18 cellular contexts compared by ENCODE assay signal in the genomic region with DNA sequence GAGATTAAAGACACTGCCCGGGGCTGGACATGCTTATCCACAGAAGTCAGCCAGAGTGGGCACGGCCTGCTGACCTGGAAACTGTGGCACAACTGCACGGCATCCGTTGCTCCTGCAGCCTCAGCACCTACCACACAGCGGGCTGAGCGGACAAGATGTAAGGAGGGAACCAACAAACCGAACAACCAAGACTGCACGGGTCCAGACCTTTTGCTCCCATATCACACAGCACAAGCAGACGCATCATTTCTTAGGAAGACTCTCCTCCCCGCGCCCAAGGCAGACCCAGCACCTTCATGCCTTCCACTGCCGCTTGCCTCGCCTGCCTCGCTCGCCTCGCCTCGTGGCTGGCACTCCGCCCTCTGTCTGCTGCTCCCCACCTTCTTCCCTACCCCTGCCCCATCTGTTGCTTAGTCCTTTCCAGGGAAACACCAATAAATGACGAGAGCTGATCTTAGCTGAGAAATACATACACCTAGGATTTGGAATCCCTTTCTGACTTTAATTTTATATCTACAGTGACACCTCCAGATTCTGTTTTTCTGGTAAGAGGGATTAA.
DNase-seq lines count a peak whose midpoint lies in the region; ATAC-seq and TF ChIP-seq lines count a peak whose summit lies in the region.
"Had no signal": no experiment of that assay in that cellular context is flagged by ENCODE, and none has a peak within 500 bp of the region (broad histone marks: within the 10 kb centered on the region; RNA-seq: fewer than 3 reads in every experiment).

No MANE protein-coding gene starts in this region.

- H3K36me3 ChIP-seq in mesodermal cell (ENCODE audit: control insufficient read depth, insufficient read depth, low read length), result peaks cover 56% of the 10 kb centered on the region

- 87 to 93% methylated on average over 14 to 18 of the region's 19 CpGs for WGBS in mesodermal cell (ENCODE audit: insufficient coverage in 2 of 2), 2 experiments

- ATAC-seq in HG03432 (IDR thresholded peaks at IDR 0.05; ENCODE audit: unreplicated experiment), result no peak
- ATAC-seq: HepG2 had no signal

- no peaks in the 10 kb centered on the region for H3K27me3 Mint-ChIP-seq in nephron progenitor cell (ENCODE audit: low read depth, poor library complexity)

- H3K9me3 Mint-ChIP-seq in nephron progenitor cell, result peaks cover 18% of the 10 kb centered on the region

- peak overlapping the region; percentile 52 for H3K27ac ChIP-seq in mesodermal cell (ENCODE audit: low read depth, low read length, severe bottlenecking)

- peaks cover 43% of the 10 kb centered on the region for H3K4me1 ChIP-seq in mesodermal cell (ENCODE audit: control insufficient read depth, insufficient read depth, low read length, poor library complexity, severe bottlenecking)

- H3K4me3 ChIP-seq in mesodermal cell (ENCODE audit: extremely low read depth, insufficient read depth, low read length, poor library complexity, severe bottlenecking), result no peak overlapping the region

- H3K9me3 ChIP-seq in mesodermal cell (ENCODE audit: control insufficient read depth, low read length), result peaks cover 7% of the 10 kb centered on the region
- H3K9me3 ChIP-seq: BE2C had no signal

- H3K4me3 Mint-ChIP-seq in nephron progenitor cell, result no peak overlapping the region
- H3K4me3 Mint-ChIP-seq: activated CD4-positive, alpha-beta memory T cell treated with anti-CD3 and anti-CD28 coated beads, Interleukin-2, amount 10 ng/mL, durations not matched to agents 7 days and 5 days; immature natural killer cell; memory B cell had no signal

- TF ChIP-seq CTCF in nephron progenitor cell (IDR thresholded peaks at IDR 0.05), result no peak

- peaks cover 68% of the 10 kb centered on the region for H3K36me3 Mint-ChIP-seq in nephron progenitor cell (ENCODE audit: low read depth)

- peak; percentile 89 for DNase-seq in DMS 273 (lab: John Stamatoyannopoulos, UW; ENCODE audit: unreplicated experiment)
- peak; percentile 50 for DNase-seq in NCI-H1694 (lab: John Stamatoyannopoulos, UW)
- DNase-seq in cerebellar cortex (ENCODE audit: low spot score), result peak; percentile 85
- DNase-seq in A172 (ENCODE audit: low spot score), result no peak
- DNase-seq in NCI-H1048 (lab: John Stamatoyannopoulos, UW), result no peak
- DNase-seq in nephron progenitor cell, result no peak
- DNase-seq: activated CD4-positive, alpha-beta memory T cell treated with anti-CD3 and anti-CD28 coated beads, Interleukin-2, amount 10 ng/mL, durations not matched to agents 7 days and 5 days; amygdala; BE2C; DMS79; immature natural killer cell; nucleus accumbens; small intestine; stimulated activated naive CD4-positive, alpha-beta T cell had no signal

- no peak overlapping the region for H3K27ac Mint-ChIP-seq in nephron progenitor cell
- H3K27ac Mint-ChIP-seq: activated CD4-positive, alpha-beta memory T cell treated with anti-CD3 and anti-CD28 coated beads, Interleukin-2, amount 10 ng/mL, durations not matched to agents 7 days and 5 days; memory B cell had no signal

- peaks cover 22% of the 10 kb centered on the region for H3K4me1 Mint-ChIP-seq in nephron progenitor cell

Comparison
In these comparisons a context has a peak if more than half of its experiments do, and no peak if none do; other contexts are left out.
1. DNase-seq: peak in DMS 273 (single experiment), NCI-H1694 (single experiment) and cerebellar cortex (single experiment); none in A172 (single experiment), NCI-H1048 (single experiment) and nephron progenitor cell (single experiment).